14 cellular contexts compared by ENCODE assay signal in genomic region chr22:32354360-32355351, GRCh38. TPM values are rescaled to one million over a fixed set of nuclear protein-coding genes. Genes with fewer than 3 reads are reported as not detected.
DNase-seq lines count a peak whose midpoint lies in the region; ATAC-seq and TF ChIP-seq lines count a peak whose summit lies in the region.
"Had no signal": no experiment of that assay in that cellular context is flagged by ENCODE, and none has a peak within 500 bp of the region (broad histone marks: within the 10 kb centered on the region; RNA-seq: fewer than 3 reads in every experiment).

No MANE protein-coding gene starts in this region.

- no peaks in the 10 kb centered on the region for H3K9me3 ChIP-seq in body of pancreas

- H3K36me3 Mint-ChIP-seq in HFFc6 (ENCODE audit: low read depth) = peaks cover 6% of the 10 kb centered on the region
- H3K36me3 Mint-ChIP-seq: CD14-positive monocyte had no signal

- WGBS in body of pancreas, 2 donors = 78 to 81% methylated on average over 19 to 29 of the region's 30 CpGs

- H3K27ac Mint-ChIP-seq in HFFc6 = peak overlapping the region; percentile 82
- H3K27ac Mint-ChIP-seq: activated T-cell treated with anti-CD3 and anti-CD28 coated beads, Interleukin-2, amount 50 U/mL, for 72 hours; CD14-positive monocyte; stimulated activated naive CD8-positive, alpha-beta T cell treated with anti-CD3 and anti-CD28 coated beads, Interleukin-15, amount 100 ng/mL, for 72 hours had no signal

- TF ChIP-seq CTCF in HFFc6 (IDR thresholded peaks at IDR 0.05) = no peak
- no peak for TF ChIP-seq CTCF in body of pancreas (IDR thresholded peaks at IDR 0.05)

- H3K4me3 Mint-ChIP-seq in HFFc6 = peak overlapping the region; percentile 62; the same call in 1 of the 2 replicates
- H3K4me3 Mint-ChIP-seq: activated T-cell treated with anti-CD3 and anti-CD28 coated beads, Interleukin-2, amount 50 U/mL, for 72 hours; CD14-positive monocyte; stimulated activated naive CD8-positive, alpha-beta T cell treated with anti-CD3 and anti-CD28 coated beads, Interleukin-15, amount 100 ng/mL, for 72 hours had no signal

- no peak overlapping the region for H3K27ac ChIP-seq in body of pancreas
- H3K27ac ChIP-seq: HL-60 had no signal

- no peaks in the 10 kb centered on the region for H3K4me1 ChIP-seq in body of pancreas

- intact Hi-C loops in body of pancreas (cut with DNase I) = no loop called here

- peaks cover 15% of the 10 kb centered on the region for H3K27me3 Mint-ChIP-seq in HFFc6 (ENCODE audit: insufficient read depth)
- H3K27me3 Mint-ChIP-seq: stimulated activated naive CD8-positive, alpha-beta T cell treated with anti-CD3 and anti-CD28 coated beads, Interleukin-15, amount 100 ng/mL, for 72 hours had no signal

- H3K9me3 Mint-ChIP-seq in HFFc6 = peaks cover 6% of the 10 kb centered on the region
- H3K9me3 Mint-ChIP-seq: activated T-cell treated with anti-CD3 and anti-CD28 coated beads, Interleukin-2, amount 50 U/mL, for 72 hours had no signal

- no peak overlapping the region for H3K4me3 ChIP-seq in body of pancreas

- H3K27me3 ChIP-seq in body of pancreas = no peaks in the 10 kb centered on the region

- DNase-seq in A172 (ENCODE audit: low spot score) = peak; percentile 40
- peak; percentile 58 for DNase-seq in HFFc6
- no peak for DNase-seq in body of pancreas
- no peak for DNase-seq in left lobe of liver (ENCODE audit: low spot score)
- DNase-seq in NCI-H2196 (lab: John Stamatoyannopoulos, UW; ENCODE audit: unreplicated experiment) = no peak
- no peak for DNase-seq in NCI-H1694 (lab: John Stamatoyannopoulos, UW)
- DNase-seq: activated T-cell treated with anti-CD3 and anti-CD28 coated beads, Interleukin-2, amount 50 U/mL, for 72 hours; effector CD8-positive, alpha-beta T cell; stimulated activated CD4-positive, alpha-beta T cell treated with anti-CD3 and anti-CD28 coated beads, Interleukin-12 subunit alpha, Interleukin-12 subunit beta, amount 100 ng/mL, for 4 hours; stimulated activated naive CD8-positive, alpha-beta T cell treated with anti-CD3 and anti-CD28 coated beads, Interleukin-15, amount 100 ng/mL, for 72 hours had no signal

- ATAC-seq in body of pancreas = no peak
- peak; percentile 31 for ATAC-seq in left lobe of liver
- ATAC-seq in GM21717 (IDR thresholded peaks at IDR 0.05; ENCODE audit: unreplicated experiment) = no peak
- no peak for ATAC-seq in GM21723 (IDR thresholded peaks at IDR 0.05; ENCODE audit: unreplicated experiment)
- ATAC-seq: activated T-cell treated with anti-CD3 and anti-CD28 coated beads, Interleukin-2, amount 50 U/mL, for 72 hours; stimulated activated naive CD8-positive, alpha-beta T cell treated with anti-CD3 and anti-CD28 coated beads, Interleukin-15, amount 100 ng/mL, for 72 hours had no signal

- peaks cover 7% of the 10 kb centered on the region for H3K4me1 Mint-ChIP-seq in HFFc6 (ENCODE audit: low read depth)
- H3K4me1 Mint-ChIP-seq: CD14-positive monocyte; stimulated activated naive CD8-positive, alpha-beta T cell treated with anti-CD3 and anti-CD28 coated beads, Interleukin-15, amount 100 ng/mL, for 72 hours had no signal

- peak in 2 of 3 donors; percentile 29 to 43 for TF ChIP-seq POLR2A in body of pancreas (IDR thresholded peaks at IDR 0.05)

- no peaks in the 10 kb centered on the region for H3K36me3 ChIP-seq in body of pancreas (replicated peaks in 1 of 2; ENCODE audit: insufficient read depth in 1 of 2, low read depth in 2 of 2)

RNA-seq across cellular contexts. Expression of gene RFPL3, which starts 3.0 kb away (rescaled TPM):
- total RNA-seq in A172 (2014; rRNA removed; shearing (Covaris generic)) = not detected in 2 replicates
- total RNA-seq in HFFc6 (2021; fragmentation: NEBNext Ultra II Directional; extraction: Animal tissue kit (Norgen Biotek cat#: 25700)) = not detected
- total RNA-seq in body of pancreas (not detected), left lobe of liver (not detected)
- total RNA-seq: activated T-cell treated with anti-CD3 and anti-CD28 coated beads, Interleukin-2, amount 50 U/mL, for 72 hours had no signal

RNA-seq across cellular contexts. Expression of gene RTCB, which starts 57.4 kb away (rescaled TPM):
- total RNA-seq in A172 (2014; rRNA removed; shearing (Covaris generic)) = 107 and 109 TPM in 2 replicates
- total RNA-seq in HFFc6 (2021; fragmentation: NEBNext Ultra II Directional; extraction: Animal tissue kit (Norgen Biotek cat#: 25700)) = 10 to 100 TPM; 89.9 to 95.6 (median 92.4) TPM
- total RNA-seq in body of pancreas (10 to 100 TPM; 50.6 to 64.3 TPM), left lobe of liver (44.5 TPM)

Comparison
In these comparisons a context has a peak if more than half of its experiments do, and no peak if none do; other contexts are left out.
1. DNase-seq: peak in A172 (single experiment) and HFFc6 (single experiment); none in body of pancreas (0 of 4), left lobe of liver (single experiment), NCI-H2196 (single experiment) and NCI-H1694 (single experiment).